Comparison of ENCODE assay signal across 9 cellular contexts in genomic region chr22:34055525-34056200, GRCh38.
DNase-seq lines count a peak whose midpoint lies in the region; ATAC-seq and TF ChIP-seq lines count a peak whose summit lies in the region.
"Had no signal": no experiment of that assay in that cellular context is flagged by ENCODE, and none has a peak within 500 bp of the region (broad histone marks: within the 10 kb centered on the region; RNA-seq: fewer than 3 reads in every experiment).

No MANE protein-coding gene starts in this region.

- ATAC-seq in left colon (peak; percentile 34), GM19397 (IDR thresholded peaks at IDR 0.05; ENCODE audit: unreplicated experiment) (no peak)

- H3K4me1 ChIP-seq in osteoblast (ENCODE audit: insufficient read depth, low read length) = no peaks in the 10 kb centered on the region

- H3K4me3 ChIP-seq in osteoblast (ENCODE audit: insufficient read depth, low read length) = no peak overlapping the region

- no peak for TF ChIP-seq CTCF in osteoblast (IDR thresholded peaks at IDR 0.05; ENCODE audit: extremely low read depth, low read depth, low read length)

- no peaks in the 10 kb centered on the region for H3K36me3 ChIP-seq in osteoblast (ENCODE audit: insufficient read depth, low read length)

- no peak overlapping the region for H3K4me2 ChIP-seq in osteoblast (ENCODE audit: insufficient read depth, low read length)

- peaks cover 5% of the 10 kb centered on the region for H3K9me3 ChIP-seq in osteoblast (ENCODE audit: low read depth, low read length)

- H4K20me1 ChIP-seq in osteoblast (ENCODE audit: insufficient read depth, low read length) = no peaks in the 10 kb centered on the region

- no peak overlapping the region for H2AFZ ChIP-seq in osteoblast (ENCODE audit: low read length)

- no peaks in the 10 kb centered on the region for H3K27me3 ChIP-seq in osteoblast (ENCODE audit: insufficient read depth, low read length)

- CTCF ChIA-PET in HEK293T (lab: Yijun Ruan, JAX) = no interaction called here

- intact Hi-C loops in left colon (cut with DNase I, micrococcal nuclease) = no loop called here

- DNase-seq in DMS 273 (lab: John Stamatoyannopoulos, UW; ENCODE audit: unreplicated experiment) = peak; percentile 64
- no peak for DNase-seq in DMS 273 treated with DMSO at 0.1 percent for 48 hours (lab: John Stamatoyannopoulos, UW)
- peak; percentile 43 for DNase-seq in HEK293T (ENCODE audit: extremely low spot score)
- peak; percentile 33 for DNase-seq in RPMI7951 (ENCODE audit: low read depth)
- no peak for DNase-seq in left colon
- no peak for DNase-seq in NK-92 treated with Interleukin-12 subunit alpha and Interleukin-12 subunit beta, amount 100 ng/mL, for 24 hours (lab: John Stamatoyannopoulos, UW)
- DNase-seq in osteoblast (ENCODE audit: insufficient read length, low spot score, missing footprints) = no peak
- DNase-seq: IMR-90 had no signal

- no peaks in the 10 kb centered on the region for H3K79me2 ChIP-seq in osteoblast (ENCODE audit: insufficient read depth, low read length)

- no peak overlapping the region for H3K27ac ChIP-seq in osteoblast (ENCODE audit: low read depth, low read length)

- POLR2A ChIA-PET in HEK293T (lab: Yijun Ruan, JAX) = no interaction called here

TF ChIP-seq in HEK293T, 16 proteins besides CTCF, POLR2A, EP300 and RAD21:
- TF ChIP-seq L3MBTL2 (conservative IDR thresholded peaks at IDR 0.05) (no peak), PKNOX1 (IDR thresholded peaks at IDR 0.05) (peak; percentile 56)

Comparison
In these comparisons a context has a peak if more than half of its experiments do, and no peak if none do; other contexts are left out.
1. DNase-seq: peak in DMS 273 (single experiment), HEK293T (single experiment) and RPMI7951 (single experiment); none in DMS 273 treated with DMSO at 0.1 percent for 48 hours (single experiment), left colon (0 of 2), NK-92 treated with Interleukin-12 subunit alpha and Interleukin-12 subunit beta, amount 100 ng/mL, for 24 hours (single experiment) and osteoblast (single experiment).